ENCODE assay signal across 1 cellular context in genomic region chr9:99226054-99226453, GRCh38.
TF ChIP-seq lines count a peak whose summit lies in the region.

No MANE protein-coding gene starts in this region.

TF ChIP-seq in GM12878, 131 proteins besides CTCF, POLR2A, EP300 and RAD21:
- TF ChIP-seq ZNF384 (IDR thresholded peaks at IDR 0.05; ENCODE audit: borderline replicate concordance, low read depth, low read length): no peak
- TF ChIP-seq EED (IDR thresholded peaks at IDR 0.05; ENCODE audit: low read depth): no peak
- no peak for TF ChIP-seq CEBPZ (IDR thresholded peaks at IDR 0.05; ENCODE audit: low read depth, low read length)
- no peak for TF ChIP-seq IKZF2 (IDR thresholded peaks at IDR 0.05)
- TF ChIP-seq RCOR1 (conservative IDR thresholded peaks at IDR 0.05; ENCODE audit: low read depth, low read length): no peak
- no peak for TF ChIP-seq MYC (IDR thresholded peaks at IDR 0.05; ENCODE audit: insufficient read depth, insufficient read length, insufficient replicate concordance, low read length, severe bottlenecking)
- no peak for TF ChIP-seq NR2C2 (IDR thresholded peaks at IDR 0.05; ENCODE audit: borderline replicate concordance, control insufficient read depth, insufficient read length, low read depth)
- TF ChIP-seq TARDBP (IDR thresholded peaks at IDR 0.05; ENCODE audit: borderline replicate concordance): no peak
- TF ChIP-seq TBL1XR1 (IDR thresholded peaks at IDR 0.05; ENCODE audit: low read depth, low read length): no peak
- no peak for TF ChIP-seq E4F1 (IDR thresholded peaks at IDR 0.05; ENCODE audit: borderline replicate concordance, partially characterized antibody)
- TF ChIP-seq TCF3 (IDR thresholded peaks at IDR 0.05; ENCODE audit: borderline replicate concordance, insufficient read depth, low read depth, low read length): no peak
- TF ChIP-seq SP1 (IDR thresholded peaks at IDR 0.05; ENCODE audit: low read depth, low read length): no peak
- no peak for TF ChIP-seq PAX5 (IDR thresholded peaks at IDR 0.05; ENCODE audit: borderline replicate concordance, low read depth, low read length)
- TF ChIP-seq FOXK2 (IDR thresholded peaks at IDR 0.05): no peak
- no peak for TF ChIP-seq YY1 (IDR thresholded peaks at IDR 0.05; ENCODE audit: low read depth, low read length)
